Comparison of ENCODE assay signal across 24 cellular contexts in the genomic region with DNA sequence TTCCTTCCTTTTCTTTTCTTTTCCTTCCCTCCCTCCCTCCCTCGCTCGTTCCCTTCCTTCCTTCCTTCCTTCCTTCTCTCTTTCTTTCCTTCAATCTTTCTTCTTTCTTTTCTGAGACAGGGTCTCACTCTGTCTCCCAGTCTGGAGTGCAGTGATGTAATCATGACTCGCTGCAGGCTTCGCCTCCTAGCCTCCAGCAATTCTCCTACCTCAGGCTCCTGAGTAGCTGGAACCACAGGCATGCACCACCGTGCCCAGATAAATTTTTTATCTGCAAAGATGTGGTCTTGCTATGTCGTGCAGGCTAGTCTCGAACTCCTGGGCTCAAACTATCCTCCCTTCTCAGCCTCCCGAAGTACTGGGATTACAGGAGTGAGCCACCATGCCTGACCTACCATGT.
DNase-seq lines count a peak whose midpoint lies in the region; ATAC-seq and TF ChIP-seq lines count a peak whose summit lies in the region.
"Had no signal": no experiment of that assay in that cellular context is flagged by ENCODE, and none has a peak within 500 bp of the region (broad histone marks: within the 10 kb centered on the region; RNA-seq: fewer than 3 reads in every experiment).

No MANE protein-coding gene starts in this region.

- 94 to 95% methylated on average over 8 of the region's 8 CpGs for WGBS in endodermal cell (ENCODE audit: insufficient coverage in 1 of 2, insufficient read length in 1 of 2), 2 experiments
- WGBS in mesenchymal stem cell, result 58% methylated on average over 6 of the region's 8 CpGs

- H3K4ac ChIP-seq in mesenchymal stem cell (ENCODE audit: low read depth in 1 of 2, low read length in 2 of 2), result no peak overlapping the region

- H3K4me3 ChIP-seq in PC-3 (ENCODE audit: low read length) (no peak overlapping the region), endodermal cell (ENCODE audit: low read length) (no peak overlapping the region), mesenchymal stem cell (ENCODE audit: insufficient read depth in 1 of 2, low read depth in 1 of 2, low read length in 2 of 2) (no peak overlapping the region)
- H3K4me3 ChIP-seq: esophagus muscularis mucosa, psoas muscle, SJSA1, upper lobe of right lung had no signal

- peaks cover 12% of the 10 kb centered on the region for H3K9me3 Mint-ChIP-seq in endodermal cell
- no peaks in the 10 kb centered on the region for H3K9me3 Mint-ChIP-seq in activated naive CD4-positive, alpha-beta T cell treated with anti-CD3 and anti-CD28 coated beads for 36 hours
- H3K9me3 Mint-ChIP-seq: activated CD4-positive, alpha-beta T cell treated with anti-CD3 and anti-CD28 coated beads, Interleukin-2, amount 10 ng/mL, durations not matched to agents 7 days and 5 days; activated naive CD8-positive, alpha-beta T cell treated with anti-CD3 and anti-CD28 coated beads, Interleukin-2, amount 50 U/mL, for 24 hours; central memory CD8-positive, alpha-beta T cell had no signal

- H3K79me1 ChIP-seq in mesenchymal stem cell (replicated peaks; ENCODE audit: low read length, poor library complexity, severe bottlenecking), result no peaks in the 10 kb centered on the region

- DNase-seq in ELR (ENCODE audit: low read depth) (peak; percentile 75), PC-3 (peak; percentile 62), endodermal cell (peak; percentile 12), mesenchymal stem cell (peak; percentile 39)
- DNase-seq in activated naive CD4-positive, alpha-beta T cell treated with anti-CD3 and anti-CD28 coated beads for 36 hours, result no peak
- DNase-seq: activated CD4-positive, alpha-beta T cell treated with anti-CD3 and anti-CD28 coated beads, Interleukin-2, amount 10 ng/mL, durations not matched to agents 7 days and 5 days; activated naive CD8-positive, alpha-beta T cell treated with anti-CD3 and anti-CD28 coated beads, Interleukin-2, amount 50 U/mL, for 24 hours; COR-L47; KBM-7; left ventricle myocardium superior; NCI-H1092; NCI-H1930; psoas muscle; small intestine; stimulated activated CD4-positive, alpha-beta T cell treated with anti-CD3 and anti-CD28 coated beads, Interleukin-4, amount 100 ng/mL, for 1 hour; T-helper 17 cell; upper lobe of right lung had no signal

- no TSS peak for BruUV-seq in PC-3 (replicated peaks; lab: Mats Ljungman, UMichigan)

- no peaks in the 10 kb centered on the region for H3K79me2 ChIP-seq in PC-3 (ENCODE audit: low read length)

- H2BK15ac ChIP-seq in mesenchymal stem cell (ENCODE audit: low read depth, poor library complexity, severe bottlenecking), result no peak overlapping the region

- no peaks in the 10 kb centered on the region for H4K20me1 ChIP-seq in PC-3 (ENCODE audit: low read length)

- no peak overlapping the region for H2BK12ac ChIP-seq in mesenchymal stem cell (ENCODE audit: low read length in 2 of 2)

- H3K23ac ChIP-seq in mesenchymal stem cell (ENCODE audit: low read length in 2 of 2), result no peak overlapping the region

- H3K27ac Mint-ChIP-seq in endodermal cell, result no peak overlapping the region
- H3K27ac Mint-ChIP-seq in activated naive CD4-positive, alpha-beta T cell treated with anti-CD3 and anti-CD28 coated beads for 36 hours, result no peak overlapping the region
- H3K27ac Mint-ChIP-seq: activated CD4-positive, alpha-beta T cell treated with anti-CD3 and anti-CD28 coated beads, Interleukin-2, amount 10 ng/mL, durations not matched to agents 7 days and 5 days; activated naive CD8-positive, alpha-beta T cell treated with anti-CD3 and anti-CD28 coated beads, Interleukin-2, amount 50 U/mL, for 24 hours; B cell; T-helper 17 cell had no signal

- intact Hi-C loops in PC-3 (cut with micrococcal nuclease), result no loop called here
- intact Hi-C loops in activated naive CD4-positive, alpha-beta T cell treated with anti-CD3 and anti-CD28 coated beads for 36 hours (cut with micrococcal nuclease), result no loop called here

- no peak overlapping the region for H2AK5ac ChIP-seq in mesenchymal stem cell (ENCODE audit: low read length, severe bottlenecking)

- H4K91ac ChIP-seq in mesenchymal stem cell (ENCODE audit: low read length), result no peak overlapping the region

- no peak overlapping the region for H2BK120ac ChIP-seq in mesenchymal stem cell (ENCODE audit: low read depth, low read length)

- H3K36me3 Mint-ChIP-seq in endodermal cell (ENCODE audit: low read depth), result no peaks in the 10 kb centered on the region
- no peaks in the 10 kb centered on the region for H3K36me3 Mint-ChIP-seq in activated naive CD4-positive, alpha-beta T cell treated with anti-CD3 and anti-CD28 coated beads for 36 hours (ENCODE audit: low read depth)

- no peak for ATAC-seq in PC-3
- ATAC-seq in HG02571 (IDR thresholded peaks at IDR 0.05; ENCODE audit: unreplicated experiment), result no peak
- ATAC-seq in HG02870 (IDR thresholded peaks at IDR 0.05; ENCODE audit: unreplicated experiment), result no peak
- no peak for ATAC-seq in GM19351 (IDR thresholded peaks at IDR 0.05; ENCODE audit: unreplicated experiment)
- ATAC-seq: activated naive CD8-positive, alpha-beta T cell treated with anti-CD3 and anti-CD28 coated beads, Interleukin-2, amount 50 U/mL, for 24 hours; left ventricle myocardium superior; psoas muscle; T-helper 17 cell; upper lobe of right lung had no signal

- H3K27ac ChIP-seq in PC-3 (ENCODE audit: low read length) (no peak overlapping the region), endodermal cell (ENCODE audit: low read depth, low read length) (no peak overlapping the region), mesenchymal stem cell (ENCODE audit: low read length, poor library complexity, severe bottlenecking) (no peak overlapping the region)
- H3K27ac ChIP-seq: esophagus muscularis mucosa, psoas muscle, SJSA1, upper lobe of right lung had no signal

- H3K9me3 ChIP-seq in PC-3 (ENCODE audit: low read length), result no peaks in the 10 kb centered on the region
- peaks cover 6% of the 10 kb centered on the region for H3K9me3 ChIP-seq in endodermal cell (ENCODE audit: control insufficient read depth, low read length)
- no peaks in the 10 kb centered on the region for H3K9me3 ChIP-seq in mesenchymal stem cell (ENCODE audit: control insufficient read depth, low read length)
- H3K9me3 ChIP-seq: esophagus muscularis mucosa, psoas muscle, SJSA1, upper lobe of right lung had no signal

- H3K36me3 ChIP-seq in PC-3 (ENCODE audit: low read depth, low read length), result no peaks in the 10 kb centered on the region
- H3K36me3 ChIP-seq in endodermal cell (ENCODE audit: control insufficient read depth, insufficient read depth, low read length), result no peaks in the 10 kb centered on the region
- no peaks in the 10 kb centered on the region for H3K36me3 ChIP-seq in mesenchymal stem cell (ENCODE audit: control insufficient read depth in 1 of 2, insufficient read depth in 2 of 2, low read depth in 1 of 2, low read length in 2 of 2)
- H3K36me3 ChIP-seq: esophagus muscularis mucosa, SJSA1, upper lobe of right lung had no signal

- H3K9ac ChIP-seq in PC-3 (ENCODE audit: low read length) (no peak overlapping the region), endodermal cell (ENCODE audit: extremely low read depth, low read length, poor library complexity, severe bottlenecking) (no peak overlapping the region), mesenchymal stem cell (ENCODE audit: low read length) (no peak overlapping the region)

- H4K8ac ChIP-seq in mesenchymal stem cell (ENCODE audit: low read length), result no peak overlapping the region

- H3K4me2 ChIP-seq in PC-3 (ENCODE audit: low read length) (no peak overlapping the region), mesenchymal stem cell (ENCODE audit: low read length, poor library complexity, severe bottlenecking) (no peak overlapping the region)

- no peak overlapping the region for H3K14ac ChIP-seq in mesenchymal stem cell (ENCODE audit: low read length in 2 of 2)

- H2BK5ac ChIP-seq in mesenchymal stem cell (ENCODE audit: low read depth, low read length, poor library complexity, severe bottlenecking), result no peak overlapping the region

- H3K9me2 ChIP-seq in PC-3 (replicated peaks; ENCODE audit: low read length), result no peaks in the 10 kb centered on the region

- no peaks in the 10 kb centered on the region for H3F3A ChIP-seq in PC-3 (ENCODE audit: low read length, unreplicated experiment)

- no peaks in the 10 kb centered on the region for H3K4me1 Mint-ChIP-seq in endodermal cell
- H3K4me1 Mint-ChIP-seq in activated naive CD4-positive, alpha-beta T cell treated with anti-CD3 and anti-CD28 coated beads for 36 hours (ENCODE audit: low read depth), result no peaks in the 10 kb centered on the region
- H3K4me1 Mint-ChIP-seq: activated CD4-positive, alpha-beta T cell treated with anti-CD3 and anti-CD28 coated beads, Interleukin-2, amount 10 ng/mL, durations not matched to agents 7 days and 5 days; activated naive CD8-positive, alpha-beta T cell treated with anti-CD3 and anti-CD28 coated beads, Interleukin-2, amount 50 U/mL, for 24 hours; B cell; central memory CD8-positive, alpha-beta T cell; T-helper 17 cell had no signal

- POLR2A ChIA-PET in PC-3 (lab: Charles Lee; ENCODE audit: unreplicated experiment), result no interaction called here

- no peak for TF ChIP-seq CTCF in PC-3 (conservative IDR thresholded peaks at IDR 0.05; ENCODE audit: low read depth, low read length)
- TF ChIP-seq CTCF in endodermal cell (conservative IDR thresholded peaks at IDR 0.05), result no peak

- peaks cover 13% of the 10 kb centered on the region for H3K27me3 Mint-ChIP-seq in endodermal cell (ENCODE audit: insufficient read depth)
- H3K27me3 Mint-ChIP-seq in activated naive CD4-positive, alpha-beta T cell treated with anti-CD3 and anti-CD28 coated beads for 36 hours (ENCODE audit: low read depth), result peaks cover 2% of the 10 kb centered on the region
- H3K27me3 Mint-ChIP-seq: B cell had no signal

- H2AFZ ChIP-seq in PC-3 (ENCODE audit: low read length) (no peak overlapping the region), mesenchymal stem cell (ENCODE audit: low read depth, low read length) (no peak overlapping the region)

- CTCF ChIA-PET in PC-3 (lab: Charles Lee), result no interaction called here
- CTCF ChIA-PET in activated naive CD4-positive, alpha-beta T cell treated with anti-CD3 and anti-CD28 coated beads for 36 hours (lab: Charles Lee), result no interaction called here

- H3K4me1 ChIP-seq in PC-3 (ENCODE audit: insufficient read depth, low read length) (no peaks in the 10 kb centered on the region), endodermal cell (ENCODE audit: control insufficient read depth, insufficient read depth, low read length) (no peaks in the 10 kb centered on the region), mesenchymal stem cell (ENCODE audit: control insufficient read depth, insufficient read depth, low read depth, low read length) (peaks cover 7% of the 10 kb centered on the region)
- H3K4me1 ChIP-seq: esophagus muscularis mucosa, psoas muscle, SJSA1, upper lobe of right lung had no signal

- no peak overlapping the region for H3K4me3 Mint-ChIP-seq in endodermal cell
- no peak overlapping the region for H3K4me3 Mint-ChIP-seq in activated naive CD4-positive, alpha-beta T cell treated with anti-CD3 and anti-CD28 coated beads for 36 hours
- H3K4me3 Mint-ChIP-seq: activated CD4-positive, alpha-beta T cell treated with anti-CD3 and anti-CD28 coated beads, Interleukin-2, amount 10 ng/mL, durations not matched to agents 7 days and 5 days; activated naive CD8-positive, alpha-beta T cell treated with anti-CD3 and anti-CD28 coated beads, Interleukin-2, amount 50 U/mL, for 24 hours; B cell; central memory CD8-positive, alpha-beta T cell; T-helper 17 cell had no signal

- H3K27me3 ChIP-seq in PC-3 (ENCODE audit: low read length) (no peaks in the 10 kb centered on the region), endodermal cell (ENCODE audit: control insufficient read depth, insufficient read depth, low read length, poor library complexity, severe bottlenecking) (no peaks in the 10 kb centered on the region), mesenchymal stem cell (ENCODE audit: control insufficient read depth in 1 of 2, insufficient read depth in 1 of 2, low read length in 2 of 2) (peaks cover 0 to 6% of the 10 kb centered on the region in 2 experiments)
- H3K27me3 ChIP-seq: esophagus muscularis mucosa, SJSA1, upper lobe of right lung had no signal

- no peak overlapping the region for H3K18ac ChIP-seq in mesenchymal stem cell (ENCODE audit: low read depth in 1 of 2, low read length in 2 of 2)
